Comparison of ENCODE assay signal across 11 cellular contexts in genomic region chr6:30819287-30819917, GRCh38.
DNase-seq lines count a peak whose midpoint lies in the region; ATAC-seq, FAIRE-seq and TF ChIP-seq lines count a peak whose summit lies in the region.
"Had no signal": no experiment of that assay in that cellular context is flagged by ENCODE, and none has a peak within 500 bp of the region (broad histone marks: within the 10 kb centered on the region; RNA-seq: fewer than 3 reads in every experiment).

No MANE protein-coding gene starts in this region.

- DNase-seq in right atrium auricular region (ENCODE audit: low spot score): no peak
- DNase-seq in left ventricle myocardium superior: no peak
- DNase-seq in activated T-helper 9 cell treated with anti-CD3 and anti-CD28 coated beads, Interleukin-2, amount 50 U/mL, for 16 hours (ENCODE audit: low read depth): peak; percentile 45
- DNase-seq in neural crest cell (ENCODE audit: low read depth, low spot score): no peak
- no peak for DNase-seq in vagina (ENCODE audit: extremely low spot score in 2 of 2)
- DNase-seq in hypothalamus (lab: John Stamatoyannopoulos, UW): no peak
- no peak for DNase-seq in small intestine
- no peak for DNase-seq in CD1c-positive myeloid dendritic cell (ENCODE audit: extremely low spot score)
- DNase-seq: head of caudate nucleus, SHP77 had no signal

- H3K36me3 ChIP-seq in right atrium auricular region (no peaks in the 10 kb centered on the region), vagina (no peaks in the 10 kb centered on the region), small intestine (ENCODE audit: control insufficient read depth in 2 of 2, insufficient read depth in 2 of 2, low read length in 2 of 2) (no peaks in the 10 kb centered on the region)
- H3K36me3 ChIP-seq: transverse colon had no signal

- no peaks in the 10 kb centered on the region for H3K27me3 Mint-ChIP-seq in neural crest cell (ENCODE audit: low read depth)

- intact Hi-C loops in left ventricle myocardium superior (cut with micrococcal nuclease): no loop called here
- intact Hi-C loops in vagina (cut with DNase I): no loop called here

- H3K27me3 ChIP-seq in right atrium auricular region (no peaks in the 10 kb centered on the region), vagina (no peaks in the 10 kb centered on the region), small intestine (ENCODE audit: control insufficient read depth in 2 of 2, insufficient read depth in 2 of 2, low read length in 2 of 2) (no peaks in the 10 kb centered on the region)
- H3K27me3 ChIP-seq: transverse colon had no signal

- H3K27ac Mint-ChIP-seq in neural crest cell (ENCODE audit: unreplicated experiment): peak overlapping the region; percentile 30

- TF ChIP-seq CTCF in right atrium auricular region (IDR thresholded peaks at IDR 0.05) (no peak), neural crest cell (conservative IDR thresholded peaks at IDR 0.05) (no peak), vagina (IDR thresholded peaks at IDR 0.05) (no peak)

- peaks cover 3% of the 10 kb centered on the region for H3K36me3 Mint-ChIP-seq in neural crest cell (ENCODE audit: low read depth)

- ATAC-seq in left ventricle myocardium superior: no peak

- TF ChIP-seq POLR2A in vagina (IDR thresholded peaks at IDR 0.05): no peak

- FAIRE-seq in small intestine (lab: Jason Lieb, UNC): no peak

- H3K9me3 Mint-ChIP-seq in neural crest cell: peaks cover 5% of the 10 kb centered on the region

- H3K4me3 ChIP-seq in right atrium auricular region: no peak overlapping the region
- no peak overlapping the region for H3K4me3 ChIP-seq in vagina
- no peak overlapping the region for H3K4me3 ChIP-seq in small intestine (ENCODE audit: low read depth in 1 of 2, low read length in 2 of 2)
- H3K4me3 ChIP-seq: transverse colon had no signal

- H3K9me3 ChIP-seq in right atrium auricular region: no peaks in the 10 kb centered on the region
- H3K9me3 ChIP-seq in vagina: no peaks in the 10 kb centered on the region
- H3K9me3 ChIP-seq in small intestine (ENCODE audit: control insufficient read depth, low read depth): no peaks in the 10 kb centered on the region
- H3K9me3 ChIP-seq: transverse colon had no signal

- H3K4me1 ChIP-seq in right atrium auricular region (peaks cover 0 to 35% of the 10 kb centered on the region in 2 donors), vagina (peaks cover 37% of the 10 kb centered on the region), small intestine (ENCODE audit: control insufficient read depth in 2 of 2, insufficient read depth in 1 of 2, low read depth in 1 of 2, low read length in 1 of 2) (peaks cover 0 to 13% of the 10 kb centered on the region in 2 donors)

- WGBS in small intestine, 3 donors: 90 to 92% (median 92%) methylated on average over 11 of the region's 11 CpGs

- H3K4me3 Mint-ChIP-seq in neural crest cell: no peak overlapping the region

- H3K27ac ChIP-seq in right atrium auricular region: peak overlapping the region; percentile 43 to 70
- H3K27ac ChIP-seq in vagina: peak overlapping the region; percentile 59
- H3K27ac ChIP-seq in small intestine (ENCODE audit: low read depth in 1 of 2, low read length in 1 of 2): no peak overlapping the region

- peaks cover 11% of the 10 kb centered on the region for H3K4me1 Mint-ChIP-seq in neural crest cell

Comparison
In these comparisons a context has a peak if more than half of its experiments do, and no peak if none do; other contexts are left out.
1. H3K27ac ChIP-seq: peak in right atrium auricular region (2 of 2) and vagina (single experiment); none in small intestine (0 of 2).